9 cellular contexts compared by ENCODE assay signal in genomic region chrX:55623100-55623499, GRCh38. TPM values are rescaled to one million over a fixed set of nuclear protein-coding genes. Genes with fewer than 3 reads are reported as not detected.
"Had no signal": no experiment of that assay in that cellular context is flagged by ENCODE, and none has a peak within 500 bp of the region (broad histone marks: within the 10 kb centered on the region; RNA-seq: fewer than 3 reads in every experiment).

TSS of gene FOXR2 (plus strand) at chrX:55623400. CDS start at chrX:55623712, 312 bp downstream.

- H3K4me3 ChIP-seq: GM12878 had no signal

- ATAC-seq: GM12878 had no signal

- DNase-seq: GDM1, GF-D8 had no signal

- FAIRE-seq: G401.6, GM12878, GM12891, GM12892, GM18507, GM19239 had no signal

RNA-seq across cellular contexts. Expression of gene FOXR2, which starts in this region (rescaled TPM):
- total RNA-seq: G401, GM12878 had no signal
- polyA plus RNA-seq: GM12878 had no signal
